1 cellular context compared by ENCODE assay signal in genomic region chr16:714558-715447, GRCh38.
A peak's percentile ranks its signal among the peaks of the same experiment; 100 is the strongest.
TF ChIP-seq lines count a peak whose summit lies in the region.

TSS of gene METRN (plus strand) at chr16:715118. CDS start at chr16:715290, 172 bp downstream.

TF ChIP-seq in GM12878, 131 proteins besides CTCF, POLR2A, EP300 and RAD21 (continued from another document):
- TF ChIP-seq, protein P1, sequence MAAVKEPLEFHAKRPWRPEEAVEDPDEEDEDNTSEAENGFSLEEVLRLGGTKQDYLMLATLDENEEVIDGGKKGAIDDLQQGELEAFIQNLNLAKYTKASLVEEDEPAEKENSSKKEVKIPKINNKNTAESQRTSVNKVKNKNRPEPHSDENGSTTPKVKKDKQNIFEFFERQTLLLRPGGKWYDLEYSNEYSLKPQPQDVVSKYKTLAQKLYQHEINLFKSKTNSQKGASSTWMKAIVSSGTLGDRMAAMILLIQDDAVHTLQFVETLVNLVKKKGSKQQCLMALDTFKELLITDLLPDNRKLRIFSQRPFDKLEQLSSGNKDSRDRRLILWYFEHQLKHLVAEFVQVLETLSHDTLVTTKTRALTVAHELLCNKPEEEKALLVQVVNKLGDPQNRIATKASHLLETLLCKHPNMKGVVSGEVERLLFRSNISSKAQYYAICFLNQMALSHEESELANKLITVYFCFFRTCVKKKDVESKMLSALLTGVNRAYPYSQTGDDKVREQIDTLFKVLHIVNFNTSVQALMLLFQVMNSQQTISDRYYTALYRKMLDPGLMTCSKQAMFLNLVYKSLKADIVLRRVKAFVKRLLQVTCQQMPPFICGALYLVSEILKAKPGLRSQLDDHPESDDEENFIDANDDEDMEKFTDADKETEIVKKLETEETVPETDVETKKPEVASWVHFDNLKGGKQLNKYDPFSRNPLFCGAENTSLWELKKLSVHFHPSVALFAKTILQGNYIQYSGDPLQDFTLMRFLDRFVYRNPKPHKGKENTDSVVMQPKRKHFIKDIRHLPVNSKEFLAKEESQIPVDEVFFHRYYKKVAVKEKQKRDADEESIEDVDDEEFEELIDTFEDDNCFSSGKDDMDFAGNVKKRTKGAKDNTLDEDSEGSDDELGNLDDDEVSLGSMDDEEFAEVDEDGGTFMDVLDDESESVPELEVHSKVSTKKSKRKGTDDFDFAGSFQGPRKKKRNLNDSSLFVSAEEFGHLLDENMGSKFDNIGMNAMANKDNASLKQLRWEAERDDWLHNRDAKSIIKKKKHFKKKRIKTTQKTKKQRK (IDR thresholded peaks at IDR 0.05; ENCODE audit: low read depth, low read length) = no peak
- TF ChIP-seq REST (IDR thresholded peaks at IDR 0.05; ENCODE audit: low read depth, low read length) = no peak
- TF ChIP-seq, protein P2, sequence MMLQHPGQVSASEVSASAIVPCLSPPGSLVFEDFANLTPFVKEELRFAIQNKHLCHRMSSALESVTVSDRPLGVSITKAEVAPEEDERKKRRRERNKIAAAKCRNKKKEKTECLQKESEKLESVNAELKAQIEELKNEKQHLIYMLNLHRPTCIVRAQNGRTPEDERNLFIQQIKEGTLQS (IDR thresholded peaks at IDR 0.05; ENCODE audit: borderline replicate concordance, extremely low read depth, low read depth, low read length) = no peak
- TF ChIP-seq HCFC1 (IDR thresholded peaks at IDR 0.05; ENCODE audit: low read length) = no peak
- peak; percentile 75 for TF ChIP-seq SP1 (IDR thresholded peaks at IDR 0.05; ENCODE audit: low read depth, low read length)
- peak in 1 of 2 experiments; percentile 58; a peak in 2 of 3 replicates for TF ChIP-seq EGR1 (IDR thresholded peaks at IDR 0.05; ENCODE audit: borderline replicate concordance in 1 of 2, low read depth in 2 of 2, low read length in 2 of 2)
- TF ChIP-seq, protein P3, sequence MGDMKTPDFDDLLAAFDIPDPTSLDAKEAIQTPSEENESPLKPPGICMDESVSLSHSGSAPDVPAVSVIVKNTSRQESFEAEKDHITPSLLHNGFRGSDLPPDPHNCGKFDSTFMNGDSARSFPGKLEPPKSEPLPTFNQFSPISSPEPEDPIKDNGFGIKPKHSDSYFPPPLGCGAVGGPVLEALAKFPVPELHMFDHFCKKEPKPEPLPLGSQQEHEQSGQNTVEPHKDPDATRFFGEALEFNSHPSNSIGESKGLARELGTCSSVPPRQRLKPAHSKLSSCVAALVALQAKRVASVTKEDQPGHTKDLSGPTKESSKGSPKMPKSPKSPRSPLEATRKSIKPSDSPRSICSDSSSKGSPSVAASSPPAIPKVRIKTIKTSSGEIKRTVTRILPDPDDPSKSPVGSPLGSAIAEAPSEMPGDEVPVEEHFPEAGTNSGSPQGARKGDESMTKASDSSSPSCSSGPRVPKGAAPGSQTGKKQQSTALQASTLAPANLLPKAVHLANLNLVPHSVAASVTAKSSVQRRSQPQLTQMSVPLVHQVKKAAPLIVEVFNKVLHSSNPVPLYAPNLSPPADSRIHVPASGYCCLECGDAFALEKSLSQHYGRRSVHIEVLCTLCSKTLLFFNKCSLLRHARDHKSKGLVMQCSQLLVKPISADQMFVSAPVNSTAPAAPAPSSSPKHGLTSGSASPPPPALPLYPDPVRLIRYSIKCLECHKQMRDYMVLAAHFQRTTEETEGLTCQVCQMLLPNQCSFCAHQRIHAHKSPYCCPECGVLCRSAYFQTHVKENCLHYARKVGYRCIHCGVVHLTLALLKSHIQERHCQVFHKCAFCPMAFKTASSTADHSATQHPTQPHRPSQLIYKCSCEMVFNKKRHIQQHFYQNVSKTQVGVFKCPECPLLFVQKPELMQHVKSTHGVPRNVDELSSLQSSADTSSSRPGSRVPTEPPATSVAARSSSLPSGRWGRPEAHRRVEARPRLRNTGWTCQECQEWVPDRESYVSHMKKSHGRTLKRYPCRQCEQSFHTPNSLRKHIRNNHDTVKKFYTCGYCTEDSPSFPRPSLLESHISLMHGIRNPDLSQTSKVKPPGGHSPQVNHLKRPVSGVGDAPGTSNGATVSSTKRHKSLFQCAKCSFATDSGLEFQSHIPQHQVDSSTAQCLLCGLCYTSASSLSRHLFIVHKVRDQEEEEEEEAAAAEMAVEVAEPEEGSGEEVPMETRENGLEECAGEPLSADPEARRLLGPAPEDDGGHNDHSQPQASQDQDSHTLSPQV (IDR thresholded peaks at IDR 0.05) = no peak
- no peak for TF ChIP-seq MYC (IDR thresholded peaks at IDR 0.05; ENCODE audit: insufficient read depth, insufficient read length, insufficient replicate concordance, low read length, severe bottlenecking)
- no peak for TF ChIP-seq PBX3 (IDR thresholded peaks at IDR 0.05; ENCODE audit: insufficient replicate concordance, low read depth, low read length)
- no peak for TF ChIP-seq ZNF274 (IDR thresholded peaks at IDR 0.05; ENCODE audit: insufficient read depth, insufficient read length)
